14 cellular contexts compared by ENCODE assay signal in genomic region chr2:75870654-75871137, GRCh38.
DNase-seq lines count a peak whose midpoint lies in the region; ATAC-seq, FAIRE-seq and TF ChIP-seq lines count a peak whose summit lies in the region.
"Had no signal": no experiment of that assay in that cellular context is flagged by ENCODE, and none has a peak within 500 bp of the region (broad histone marks: within the 10 kb centered on the region; RNA-seq: fewer than 3 reads in every experiment).

No MANE protein-coding gene starts in this region.

- TF ChIP-seq CTCF in GM20000 (IDR thresholded peaks at IDR 0.05; ENCODE audit: extremely low read depth, missing control alignments), result no peak
- TF ChIP-seq CTCF in D721Med (IDR thresholded peaks at IDR 0.05; ENCODE audit: insufficient read depth, missing control alignments), result no peak

- FAIRE-seq in D721Med (lab: Jason Lieb, UNC), result no peak

- ATAC-seq in GM18502 (IDR thresholded peaks at IDR 0.05; ENCODE audit: poor library complexity, unreplicated experiment), result peak; percentile 76
- peak; percentile 54 for ATAC-seq in HG03575 (IDR thresholded peaks at IDR 0.05; ENCODE audit: extremely low read depth, insufficient number of reproducible peaks, low FRiP score, unreplicated experiment)
- ATAC-seq in left lobe of liver, result peak; percentile 96
- ATAC-seq in HG03095 (IDR thresholded peaks at IDR 0.05; ENCODE audit: unreplicated experiment), result no peak
- ATAC-seq: activated CD8-positive, alpha-beta T cell treated with anti-CD3 and anti-CD28 coated beads, Interleukin-2, amount 10 ng/mL, durations not matched to agents 7 days and 5 days; T-cell had no signal

- peak; percentile 7 for DNase-seq in GM20000 (ENCODE audit: low spot score)
- DNase-seq in left lobe of liver (ENCODE audit: low spot score), result no peak
- no peak for DNase-seq in stimulated activated CD8-positive, alpha-beta memory T cell treated with anti-CD3 and anti-CD28 coated beads, Interleukin-4, amount 100 ng/mL, for 48 hours
- DNase-seq in amygdala (lab: John Stamatoyannopoulos, UW), result no peak
- no peak for DNase-seq in D721Med (ENCODE audit: insufficient read length, low spot score)
- DNase-seq: activated CD8-positive, alpha-beta T cell treated with anti-CD3 and anti-CD28 coated beads, Interleukin-2, amount 10 ng/mL, durations not matched to agents 7 days and 5 days; amniotic stem cell; NCI-H2107; stimulated activated naive CD4-positive, alpha-beta T cell treated with Interleukin-2 at 50 U/mL for 16 hours; T-cell; WERI-Rb-1 had no signal
